ENCODE assay signal across 36 cellular contexts in the genomic region with DNA sequence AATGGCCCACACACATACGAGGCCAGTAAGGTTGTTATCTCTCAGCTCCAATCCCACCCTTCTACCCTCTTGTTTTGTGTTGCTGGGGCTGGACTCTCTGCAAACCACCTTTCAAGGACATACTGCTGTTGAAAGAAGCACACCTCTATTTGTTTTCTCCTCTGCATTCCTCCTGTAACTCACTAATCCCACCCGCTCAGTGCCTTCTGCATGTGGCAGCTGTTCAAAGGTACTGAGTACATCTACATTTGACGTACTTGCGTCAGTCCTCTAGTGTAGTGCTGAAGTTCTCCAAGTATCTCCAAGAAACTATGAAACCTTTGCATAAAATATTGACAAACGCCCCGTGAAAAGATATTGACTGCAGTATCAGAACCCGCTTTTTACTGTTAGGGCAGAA.
"Had no signal": no experiment of that assay in that cellular context is flagged by ENCODE, and none has a peak within 500 bp of the region (broad histone marks: within the 10 kb centered on the region; RNA-seq: fewer than 3 reads in every experiment).

No MANE protein-coding gene starts in this region.

- FAIRE-seq: colon had no signal

- H3K9me3 Mint-ChIP-seq: activated CD4-positive, alpha-beta memory T cell treated with anti-CD3 and anti-CD28 coated beads for 36 hours; activated CD4-positive, alpha-beta T cell treated with anti-CD3 and anti-CD28 coated beads, Interleukin-2, amount 10 ng/mL, durations not matched to agents 24 days and 14 days; activated naive CD4-positive, alpha-beta T cell treated with anti-CD3 and anti-CD28 coated beads for 36 hours; activated naive CD4-positive, alpha-beta T cell treated with anti-CD3 and anti-CD28 coated beads, Interleukin-2, amount 50 U/mL, for 24 hours; activated naive CD8-positive, alpha-beta T cell treated with anti-CD3 and anti-CD28 coated beads for 36 hours; activated T-helper 1 cell treated with anti-CD3 and anti-CD28 coated beads, Interleukin-12 subunit alpha, Interleukin-12 subunit beta, Interleukin-2, Interleukin-4 antibody, amounts not matched to agents 30 ng/mL and 10 ng/mL and 1 ng/mL, durations not matched to agents 14 hours and 24 hours and 36 hours; activated T-helper 2 cell treated with anti-CD3 and anti-CD28 coated beads, Interferon-gamma antibody, Interleukin-2, Interleukin-4, amounts not matched to agents 10 μg/mL and 5 μg/mL and 100 μg/mL, durations not matched to agents 14 hours and 24 hours and 36 hours; effector memory CD8-positive, alpha-beta T cell; T-helper 2 cell treated with Interferon-gamma antibody and Interleukin-4, amounts not matched to agents 5 μg/mL and 100 μg/mL, for 36 hours had no signal

- H3K27ac ChIP-seq: adrenal gland, body of pancreas, esophagus muscularis mucosa, foreskin keratinocyte, gastrocnemius medialis had no signal

- H3K4me1 ChIP-seq: adrenal gland, body of pancreas, esophagus muscularis mucosa, foreskin keratinocyte, gastrocnemius medialis had no signal

- H3K4me3 Mint-ChIP-seq: activated CD4-positive, alpha-beta memory T cell treated with anti-CD3 and anti-CD28 coated beads for 36 hours; activated CD4-positive, alpha-beta T cell treated with anti-CD3 and anti-CD28 coated beads for 36 hours; activated CD4-positive, alpha-beta T cell treated with anti-CD3 and anti-CD28 coated beads, Interleukin-2, amount 10 ng/mL, durations not matched to agents 24 days and 14 days; activated CD8-positive, alpha-beta memory T cell treated with anti-CD3 and anti-CD28 coated beads, Interleukin-2, amount 10 ng/mL, durations not matched to agents 7 days and 5 days; activated CD8-positive, alpha-beta T cell treated with anti-CD3 and anti-CD28 coated beads, Interleukin-2, amount 10 ng/mL, durations not matched to agents 7 days and 5 days; activated naive CD4-positive, alpha-beta T cell treated with anti-CD3 and anti-CD28 coated beads for 36 hours; activated naive CD4-positive, alpha-beta T cell treated with anti-CD3 and anti-CD28 coated beads, Interleukin-2, amount 50 U/mL, for 24 hours; activated naive CD8-positive, alpha-beta T cell treated with anti-CD3 and anti-CD28 coated beads for 36 hours; activated naive CD8-positive, alpha-beta T cell treated with anti-CD3 and anti-CD28 coated beads, Interleukin-2, amount 50 U/mL, for 24 hours; activated T-helper 1 cell treated with anti-CD3 and anti-CD28 coated beads, Interleukin-12 subunit alpha, Interleukin-12 subunit beta, Interleukin-2, Interleukin-4 antibody, amounts not matched to agents 30 ng/mL and 10 ng/mL and 1 ng/mL, durations not matched to agents 14 hours and 24 hours and 36 hours; effector memory CD8-positive, alpha-beta T cell; T-helper 17 cell; T-helper 2 cell treated with Interferon-gamma antibody and Interleukin-4, amounts not matched to agents 5 μg/mL and 100 μg/mL, for 36 hours had no signal

- H3K4me1 Mint-ChIP-seq: activated naive CD4-positive, alpha-beta T cell treated with anti-CD3 and anti-CD28 coated beads, Interleukin-2, amount 50 U/mL, for 24 hours had no signal

- ATAC-seq: activated CD4-positive, alpha-beta T cell treated with anti-CD3 and anti-CD28 coated beads for 36 hours; activated CD8-positive, alpha-beta memory T cell treated with anti-CD3 and anti-CD28 coated beads, Interleukin-2, amount 10 ng/mL, durations not matched to agents 7 days and 5 days; activated CD8-positive, alpha-beta T cell treated with anti-CD3 and anti-CD28 coated beads, Interleukin-2, amount 10 ng/mL, durations not matched to agents 7 days and 5 days; activated naive CD8-positive, alpha-beta T cell treated with anti-CD3 and anti-CD28 coated beads, Interleukin-2, amount 50 U/mL, for 24 hours; body of pancreas; effector memory CD8-positive, alpha-beta T cell; foreskin keratinocyte; gastrocnemius medialis; T-helper 17 cell had no signal

- H3K36me3 ChIP-seq: adrenal gland, gastrocnemius medialis had no signal

- DNase-seq: activated CD4-positive, alpha-beta memory T cell treated with anti-CD3 and anti-CD28 coated beads for 36 hours; activated CD4-positive, alpha-beta T cell treated with anti-CD3 and anti-CD28 coated beads for 36 hours; activated CD4-positive, alpha-beta T cell treated with anti-CD3 and anti-CD28 coated beads, Interleukin-2, amount 10 ng/mL, durations not matched to agents 24 days and 14 days; activated CD4-positive, CD25-positive, alpha-beta regulatory T cell; activated CD4-positive, CD25-positive, alpha-beta regulatory T cell treated with anti-CD3 and anti-CD28 coated beads, Interleukin-2, amount 50 U/mL, for 72 hours; activated CD8-positive, alpha-beta memory T cell treated with anti-CD3 and anti-CD28 coated beads, Interleukin-2, amount 10 ng/mL, durations not matched to agents 7 days and 5 days; activated CD8-positive, alpha-beta memory T cell treated with anti-CD3 and anti-CD28 coated beads, Interleukin-2, amount 50 U/mL, for 4 hours; activated CD8-positive, alpha-beta T cell treated with anti-CD3 and anti-CD28 coated beads, Interleukin-2, amount 10 ng/mL, durations not matched to agents 7 days and 5 days; activated effector memory CD4-positive, alpha-beta T cell treated with anti-CD3 and anti-CD28 coated beads, Interleukin-2, amount 50 U/mL, for 16 hours; activated naive CD4-positive, alpha-beta T cell treated with anti-CD3 and anti-CD28 coated beads for 36 hours; activated naive CD8-positive, alpha-beta T cell treated with anti-CD3 and anti-CD28 coated beads for 36 hours; activated naive CD8-positive, alpha-beta T cell treated with anti-CD3 and anti-CD28 coated beads, Interleukin-2, amount 50 U/mL, for 24 hours; activated T-cell treated with anti-CD3 and anti-CD28 coated beads, Interleukin-2, amount 50 U/mL, for 1 hour; activated T-cell treated with anti-CD3 and anti-CD28 coated beads, Interleukin-2, amount 50 U/mL, for 48 hours; adrenal gland; amygdala; aorta; body of pancreas; caudate nucleus; cortex of kidney; dermis blood vessel endothelial cell; effector CD4-positive, alpha-beta T cell; effector memory CD8-positive, alpha-beta T cell; erythroblast; foreskin keratinocyte; gastrocnemius medialis; glutamatergic neuron; T-helper 1 cell; T-helper 17 cell; T1000 had no signal

- H3K27me3 ChIP-seq: adrenal gland, body of pancreas, esophagus muscularis mucosa, foreskin keratinocyte, gastrocnemius medialis had no signal

- H3K27me3 Mint-ChIP-seq: activated CD4-positive, alpha-beta memory T cell treated with anti-CD3 and anti-CD28 coated beads for 36 hours; activated CD4-positive, alpha-beta T cell treated with anti-CD3 and anti-CD28 coated beads for 36 hours; activated CD4-positive, alpha-beta T cell treated with anti-CD3 and anti-CD28 coated beads, Interleukin-2, amount 10 ng/mL, durations not matched to agents 24 days and 14 days; activated CD8-positive, alpha-beta memory T cell treated with anti-CD3 and anti-CD28 coated beads, Interleukin-2, amount 10 ng/mL, durations not matched to agents 7 days and 5 days; activated naive CD4-positive, alpha-beta T cell treated with anti-CD3 and anti-CD28 coated beads, Interleukin-2, amount 50 U/mL, for 24 hours; activated naive CD8-positive, alpha-beta T cell treated with anti-CD3 and anti-CD28 coated beads, Interleukin-2, amount 50 U/mL, for 24 hours had no signal

- H3K36me3 Mint-ChIP-seq: activated CD4-positive, alpha-beta memory T cell treated with anti-CD3 and anti-CD28 coated beads for 36 hours; activated CD8-positive, alpha-beta memory T cell treated with anti-CD3 and anti-CD28 coated beads, Interleukin-2, amount 10 ng/mL, durations not matched to agents 7 days and 5 days; activated naive CD8-positive, alpha-beta T cell treated with anti-CD3 and anti-CD28 coated beads for 36 hours had no signal

- H3K9me3 ChIP-seq: adrenal gland, body of pancreas, esophagus muscularis mucosa, gastrocnemius medialis had no signal

- H3K4me3 ChIP-seq: adrenal gland, body of pancreas, esophagus muscularis mucosa, gastrocnemius medialis had no signal

- H3K27ac Mint-ChIP-seq: activated CD4-positive, alpha-beta memory T cell treated with anti-CD3 and anti-CD28 coated beads for 36 hours; activated CD4-positive, alpha-beta T cell treated with anti-CD3 and anti-CD28 coated beads for 36 hours; activated CD4-positive, alpha-beta T cell treated with anti-CD3 and anti-CD28 coated beads, Interleukin-2, amount 10 ng/mL, durations not matched to agents 24 days and 14 days; activated CD8-positive, alpha-beta memory T cell treated with anti-CD3 and anti-CD28 coated beads, Interleukin-2, amount 10 ng/mL, durations not matched to agents 7 days and 5 days; activated CD8-positive, alpha-beta T cell treated with anti-CD3 and anti-CD28 coated beads, Interleukin-2, amount 10 ng/mL, durations not matched to agents 7 days and 5 days; activated naive CD4-positive, alpha-beta T cell treated with anti-CD3 and anti-CD28 coated beads for 36 hours; activated naive CD4-positive, alpha-beta T cell treated with anti-CD3 and anti-CD28 coated beads, Interleukin-2, amount 50 U/mL, for 24 hours; activated naive CD8-positive, alpha-beta T cell treated with anti-CD3 and anti-CD28 coated beads for 36 hours; activated naive CD8-positive, alpha-beta T cell treated with anti-CD3 and anti-CD28 coated beads, Interleukin-2, amount 50 U/mL, for 24 hours; activated T-helper 1 cell treated with anti-CD3 and anti-CD28 coated beads, Interleukin-12 subunit alpha, Interleukin-12 subunit beta, Interleukin-2, Interleukin-4 antibody, amounts not matched to agents 30 ng/mL and 10 ng/mL and 1 ng/mL, durations not matched to agents 14 hours and 24 hours and 36 hours; activated T-helper 2 cell treated with anti-CD3 and anti-CD28 coated beads, Interferon-gamma antibody, Interleukin-2, Interleukin-4, amounts not matched to agents 10 μg/mL and 5 μg/mL and 100 μg/mL, durations not matched to agents 14 hours and 24 hours and 36 hours; effector memory CD8-positive, alpha-beta T cell; T-helper 17 cell; T-helper 2 cell treated with Interferon-gamma antibody and Interleukin-4, amounts not matched to agents 5 μg/mL and 100 μg/mL, for 36 hours had no signal
